Comparison of ENCODE assay signal across 16 cellular contexts in genomic region chr20:58660855-58661254, GRCh38. TPM values are rescaled to one million over a fixed set of nuclear protein-coding genes. Genes with fewer than 3 reads are reported as not detected.
DNase-seq lines count a peak whose midpoint lies in the region; ATAC-seq and TF ChIP-seq lines count a peak whose summit lies in the region.
"Had no signal": no experiment of that assay in that cellular context is flagged by ENCODE, and none has a peak within 500 bp of the region (broad histone marks: within the 10 kb centered on the region; RNA-seq: fewer than 3 reads in every experiment).

No MANE protein-coding gene starts in this region.

- H3K4me1 ChIP-seq in psoas muscle: peaks cover 62% of the 10 kb centered on the region

- no peaks in the 10 kb centered on the region for H3K9me3 ChIP-seq in psoas muscle
- H3K9me3 ChIP-seq: right lobe of liver had no signal

- H3K36me3 ChIP-seq in psoas muscle (ENCODE audit: insufficient read depth in 1 of 2, low read depth in 1 of 2): peaks cover 0 to 15% of the 10 kb centered on the region in 2 donors

- no peak for TF ChIP-seq CTCF in psoas muscle (IDR thresholded peaks at IDR 0.05)

- H3K4me3 Mint-ChIP-seq in activated CD4-positive, alpha-beta T cell treated with anti-CD3 and anti-CD28 coated beads, Interleukin-2, amount 10 ng/mL, durations not matched to agents 7 days and 5 days: peak overlapping the region; percentile 71
- H3K4me3 Mint-ChIP-seq in T-cell: peak overlapping the region; percentile 79 to 87 (median 83)
- peak overlapping the region; percentile 91 for H3K4me3 Mint-ChIP-seq in activated naive CD8-positive, alpha-beta T cell treated with anti-CD3 and anti-CD28 coated beads, Interleukin-2, amount 10 ng/mL, durations not matched to agents 7 days and 5 days
- H3K4me3 Mint-ChIP-seq: neural crest cell; stimulated activated memory B cell treated with anti-CD40 and anti-IgM and Interleukin-4, amounts not matched to agents 10 μg/mL and 1 μg/mL and 100 μg/mL, for 72 hours had no signal

- no peaks in the 10 kb centered on the region for H3K27me3 Mint-ChIP-seq in activated CD4-positive, alpha-beta T cell treated with anti-CD3 and anti-CD28 coated beads, Interleukin-2, amount 10 ng/mL, durations not matched to agents 7 days and 5 days
- no peaks in the 10 kb centered on the region for H3K27me3 Mint-ChIP-seq in T-cell
- H3K27me3 Mint-ChIP-seq in activated naive CD8-positive, alpha-beta T cell treated with anti-CD3 and anti-CD28 coated beads, Interleukin-2, amount 10 ng/mL, durations not matched to agents 7 days and 5 days: no peaks in the 10 kb centered on the region
- H3K27me3 Mint-ChIP-seq: stimulated activated memory B cell treated with anti-CD40 and anti-IgM and Interleukin-4, amounts not matched to agents 10 μg/mL and 1 μg/mL and 100 μg/mL, for 72 hours had no signal

- POLR2A ChIA-PET in activated CD4-positive, alpha-beta T cell treated with anti-CD3 and anti-CD28 coated beads, Interleukin-2, amount 10 ng/mL, durations not matched to agents 7 days and 5 days (lab: Charles Lee): interaction anchor here (0.6 to 3.3 kb wide), 2 partner anchors 9 to 743 kb away, joined by 3 to 19 read pairs; partner anchors contain the start of gene STX16
- POLR2A ChIA-PET in T-cell (lab: Charles Lee): interaction anchor here (0.6 to 1.6 kb wide), 3 partner anchors 9 to 410 kb away, joined by 4 to 19 read pairs (median 6); partner anchors contain the start of gene STX16 (in 1 of the 2)
- POLR2A ChIA-PET in activated naive CD8-positive, alpha-beta T cell treated with anti-CD3 and anti-CD28 coated beads, Interleukin-2, amount 10 ng/mL, durations not matched to agents 7 days and 5 days (lab: Charles Lee): interaction anchor here (0.6 to 4.0 kb wide), 6 partner anchors 10 to 1223 kb away, joined by 3 to 89 read pairs (median 8); partner anchors contain the start of genes NPEPL1 and STX16

- no peaks in the 10 kb centered on the region for H3K27me3 ChIP-seq in psoas muscle (ENCODE audit: insufficient read depth in 3 of 3, low read length in 2 of 3)
- H3K27me3 ChIP-seq: right lobe of liver had no signal

- 40 to 59% (median 50%) methylated on average over 5 of the region's 5 CpGs for WGBS in psoas muscle, 3 donors

- H3K36me3 Mint-ChIP-seq in activated CD4-positive, alpha-beta T cell treated with anti-CD3 and anti-CD28 coated beads, Interleukin-2, amount 10 ng/mL, durations not matched to agents 7 days and 5 days (ENCODE audit: low read depth): peaks cover 59% of the 10 kb centered on the region
- H3K36me3 Mint-ChIP-seq in T-cell: peaks cover 12% of the 10 kb centered on the region
- H3K36me3 Mint-ChIP-seq in activated naive CD8-positive, alpha-beta T cell treated with anti-CD3 and anti-CD28 coated beads, Interleukin-2, amount 10 ng/mL, durations not matched to agents 7 days and 5 days: peaks cover 40% of the 10 kb centered on the region

- CTCF ChIA-PET in activated CD4-positive, alpha-beta T cell treated with anti-CD3 and anti-CD28 coated beads, Interleukin-2, amount 10 ng/mL, durations not matched to agents 7 days and 5 days (lab: Charles Lee): interaction anchor here (1.0 to 3.8 kb wide), 2 partner anchors 9 to 10 kb away, joined by 3 to 44 read pairs; partner anchors contain the start of gene STX16
- CTCF ChIA-PET in T-cell (lab: Charles Lee): interaction anchor here in 1 of 2 donors (0.5 to 2.8 kb wide), 4 partner anchors 9 to 1040 kb away, joined by 3 to 20 read pairs (median 4); partner anchors contain the start of gene STX16

- ATAC-seq in T-cell (replicated peaks in 1 of 4) (peak in 3 of 4 experiments; percentile 12 to 35 (median 14)), psoas muscle (no peak), HG03460 (IDR thresholded peaks at IDR 0.05; ENCODE audit: unreplicated experiment) (no peak)
- peak; percentile 8 for ATAC-seq in activated naive CD8-positive, alpha-beta T cell treated with anti-CD3 and anti-CD28 coated beads, Interleukin-2, amount 10 ng/mL, durations not matched to agents 7 days and 5 days (ENCODE audit: low read depth)
- ATAC-seq: SK-N-SH treated with all-trans-retinoic acid at 6 μM for 48 hours; stimulated activated memory B cell treated with anti-CD40 and anti-IgM and Interleukin-4, amounts not matched to agents 10 μg/mL and 1 μg/mL and 100 μg/mL, for 72 hours had no signal

- H3K9me3 Mint-ChIP-seq in activated CD4-positive, alpha-beta T cell treated with anti-CD3 and anti-CD28 coated beads, Interleukin-2, amount 10 ng/mL, durations not matched to agents 7 days and 5 days: no peaks in the 10 kb centered on the region
- H3K9me3 Mint-ChIP-seq in T-cell: no peaks in the 10 kb centered on the region
- H3K9me3 Mint-ChIP-seq in activated naive CD8-positive, alpha-beta T cell treated with anti-CD3 and anti-CD28 coated beads, Interleukin-2, amount 10 ng/mL, durations not matched to agents 7 days and 5 days: no peaks in the 10 kb centered on the region
- H3K9me3 Mint-ChIP-seq: neural crest cell; stimulated activated memory B cell treated with anti-CD40 and anti-IgM and Interleukin-4, amounts not matched to agents 10 μg/mL and 1 μg/mL and 100 μg/mL, for 72 hours had no signal

- peak overlapping the region; percentile 70 for H3K27ac ChIP-seq in psoas muscle

- H3K4me3 ChIP-seq in psoas muscle: no peak overlapping the region
- H3K4me3 ChIP-seq: PC-9, right lobe of liver had no signal

- intact Hi-C loops in psoas muscle (cut with DNase I): no loop called here

- DNase-seq in activated CD4-positive, alpha-beta T cell treated with anti-CD3 and anti-CD28 coated beads, Interleukin-2, amount 10 ng/mL, durations not matched to agents 7 days and 5 days: no peak
- DNase-seq in activated CD4-positive, alpha-beta T cell treated with anti-CD3 and anti-CD28 coated beads for 48 hours: no peak
- peak in 4 of 34 experiments; percentile 7 to 25 (median 12) for DNase-seq in T-cell
- DNase-seq in activated naive CD8-positive, alpha-beta T cell treated with anti-CD3 and anti-CD28 coated beads, Interleukin-2, amount 10 ng/mL, durations not matched to agents 7 days and 5 days: no peak
- DNase-seq in psoas muscle: no peak
- DNase-seq in DMS 273 (lab: John Stamatoyannopoulos, UW; ENCODE audit: unreplicated experiment): no peak
- no peak for DNase-seq in NCI-H69 (lab: John Stamatoyannopoulos, UW)
- DNase-seq: aorta, NCI-H187, NCI-H524, PC-9, right lobe of liver had no signal

- H3K27ac Mint-ChIP-seq in activated CD4-positive, alpha-beta T cell treated with anti-CD3 and anti-CD28 coated beads, Interleukin-2, amount 10 ng/mL, durations not matched to agents 7 days and 5 days: peak overlapping the region; percentile 98
- H3K27ac Mint-ChIP-seq in T-cell: peak overlapping the region; percentile 100
- H3K27ac Mint-ChIP-seq in activated naive CD8-positive, alpha-beta T cell treated with anti-CD3 and anti-CD28 coated beads, Interleukin-2, amount 10 ng/mL, durations not matched to agents 7 days and 5 days: peak overlapping the region; percentile 98
- H3K27ac Mint-ChIP-seq: stimulated activated memory B cell treated with anti-CD40 and anti-IgM and Interleukin-4, amounts not matched to agents 10 μg/mL and 1 μg/mL and 100 μg/mL, for 72 hours had no signal

- peaks cover 80% of the 10 kb centered on the region for H3K4me1 Mint-ChIP-seq in activated CD4-positive, alpha-beta T cell treated with anti-CD3 and anti-CD28 coated beads, Interleukin-2, amount 10 ng/mL, durations not matched to agents 7 days and 5 days
- H3K4me1 Mint-ChIP-seq in T-cell: peaks cover 85 to 90% (median 89%) of the 10 kb centered on the region in 3 donors
- peaks cover 66% of the 10 kb centered on the region for H3K4me1 Mint-ChIP-seq in activated naive CD8-positive, alpha-beta T cell treated with anti-CD3 and anti-CD28 coated beads, Interleukin-2, amount 10 ng/mL, durations not matched to agents 7 days and 5 days

RNA-seq across cellular contexts. Expression of gene STX16, which starts 9.8 kb away (rescaled TPM):
- 100 to 1,000 TPM; 163 to 173 TPM for total RNA-seq in activated CD4-positive, alpha-beta T cell treated with anti-CD3 and anti-CD28 coated beads, Interleukin-2, amount 10 ng/mL, durations not matched to agents 7 days and 5 days
- total RNA-seq in T-cell: 100 to 1,000 TPM; 154 to 213 (median 178) TPM
- 100 to 1,000 TPM; 190 to 195 TPM for total RNA-seq in activated naive CD8-positive, alpha-beta T cell treated with anti-CD3 and anti-CD28 coated beads, Interleukin-2, amount 10 ng/mL, durations not matched to agents 7 days and 5 days
- 10 to 100 TPM; 17.9 to 26.3 (median 21.1) TPM for total RNA-seq in psoas muscle
- polyA plus RNA-seq in psoas muscle: 10 to 100 TPM; 17.5 to 58.1 (median 20.0) TPM

RNA-seq across cellular contexts. Expression of gene NPEPL1, which starts 31.7 kb away (rescaled TPM):
- total RNA-seq in activated CD4-positive, alpha-beta T cell treated with anti-CD3 and anti-CD28 coated beads, Interleukin-2, amount 10 ng/mL, durations not matched to agents 7 days and 5 days: 10 to 100 TPM; 28.7 to 30.7 TPM
- 10 to 100 TPM; 49.6 to 79.0 (median 69.3) TPM for total RNA-seq in T-cell
- total RNA-seq in activated naive CD8-positive, alpha-beta T cell treated with anti-CD3 and anti-CD28 coated beads, Interleukin-2, amount 10 ng/mL, durations not matched to agents 7 days and 5 days: 10 to 100 TPM; 37.8 to 41.3 TPM
- 10 to 100 TPM; 29.1 to 52.3 (median 36.4) TPM for total RNA-seq in psoas muscle
- 10 to 100 TPM; 18.4 to 41.9 (median 29.1) TPM for polyA plus RNA-seq in psoas muscle

Comparison
In these comparisons a context has a peak if more than half of its experiments do, and no peak if none do; other contexts are left out.
1. ATAC-seq: peak in T-cell (3 of 4) and activated naive CD8-positive, alpha-beta T cell treated with anti-CD3 and anti-CD28 coated beads, Interleukin-2, amount 10 ng/mL, durations not matched to agents 7 days and 5 days (single experiment); none in psoas muscle (0 of 4) and HG03460 (single experiment).
2. RNA of gene STX16, which starts 9.8 kb away (total RNA-seq): 190 to 195 TPM in activated naive CD8-positive, alpha-beta T cell treated with anti-CD3 and anti-CD28 coated beads, Interleukin-2, amount 10 ng/mL, durations not matched to agents 7 days and 5 days, 154 to 213 TPM in T-cell and 163 to 173 TPM in activated CD4-positive, alpha-beta T cell treated with anti-CD3 and anti-CD28 coated beads, Interleukin-2, amount 10 ng/mL, durations not matched to agents 7 days and 5 days; 17.9 to 26.3 TPM in psoas muscle; every median in the first group is over 4 times any median in the second.
3. Peak in every context shown above with its lines, with median percentiles within 50 percentile points of each other: H3K27ac Mint-ChIP-seq and H3K4me3 Mint-ChIP-seq.